ENCODE assay signal across 20 cellular contexts in the genomic region with DNA sequence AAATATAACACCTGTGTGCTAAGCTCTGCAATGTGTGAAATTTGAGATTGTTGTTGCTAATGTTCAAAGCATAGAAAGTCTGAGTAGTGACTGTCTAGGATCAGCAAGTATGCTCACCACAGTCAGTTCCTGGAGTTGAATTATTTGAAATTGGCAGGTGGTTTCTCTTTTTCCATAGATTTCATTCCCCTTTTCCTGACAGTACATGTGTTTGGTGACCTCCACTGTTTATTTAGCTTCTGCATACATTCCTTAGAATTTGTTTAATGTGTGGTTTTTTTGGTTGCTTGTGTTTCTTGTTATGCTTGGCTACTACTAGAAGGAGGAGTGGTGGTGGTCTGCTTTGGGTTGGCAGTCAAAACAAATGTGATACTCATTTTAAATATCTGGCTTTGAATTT. TPM values are rescaled to one million over a fixed set of nuclear protein-coding genes. Genes with fewer than 3 reads are reported as not detected.
DNase-seq lines count a peak whose midpoint lies in the region; ATAC-seq and TF ChIP-seq lines count a peak whose summit lies in the region.
"Had no signal": no experiment of that assay in that cellular context is flagged by ENCODE, and none has a peak within 500 bp of the region (broad histone marks: within the 10 kb centered on the region; RNA-seq: fewer than 3 reads in every experiment).

No MANE protein-coding gene starts in this region.

- H3K4me2 ChIP-seq in fibroblast of lung (ENCODE audit: extremely low read depth, insufficient read depth, low read length): no peak overlapping the region

- H3K79me2 ChIP-seq in fibroblast of lung (ENCODE audit: control insufficient read depth, insufficient read depth, low read length): no peaks in the 10 kb centered on the region

- TF ChIP-seq CTCF in HFF-Myc (IDR thresholded peaks at IDR 0.05; ENCODE audit: low read depth, low read length, missing control alignments) (no peak), astrocyte of the cerebellum (IDR thresholded peaks at IDR 0.05; ENCODE audit: low read depth, low read length, missing control alignments) (no peak), fibroblast of lung (conservative IDR thresholded peaks at IDR 0.05 in 1 of 2, IDR thresholded peaks at IDR 0.05 in 1 of 2; ENCODE audit: low read depth in 1 of 2, low read length in 2 of 2) (no peak), endothelial cell (IDR thresholded peaks at IDR 0.05; ENCODE audit: unreplicated experiment) (no peak)

- no peak overlapping the region for H3K4me3 Mint-ChIP-seq in activated T-cell treated with anti-CD3 and anti-CD28 coated beads, Interleukin-2, amount 50 U/mL, for 4 hours
- H3K4me3 Mint-ChIP-seq in natural killer cell treated with Interleukin-12 subunit alpha and Interleukin-12 subunit beta and Interleukin-15 and Interleukin-18, amount 100 ng/mL, for 72 hours: no peak overlapping the region
- no peak overlapping the region for H3K4me3 Mint-ChIP-seq in endothelial cell (ENCODE audit: unreplicated experiment)

- H3K27ac ChIP-seq in fibroblast of lung (ENCODE audit: insufficient read depth, low read length): no peak overlapping the region
- H3K27ac ChIP-seq: 22Rv1, GM23248, SJSA1 had no signal

- DNase-seq in DMS53 (lab: John Stamatoyannopoulos, UW) (peak; percentile 20), DMS53 treated with DMSO at 0.1 percent for 48 hours (lab: John Stamatoyannopoulos, UW; ENCODE audit: unreplicated experiment) (no peak), HFF-Myc (ENCODE audit: extremely low read depth, low read depth) (peak; percentile 9), astrocyte of the cerebellum (ENCODE audit: low read depth) (peak; percentile 75), fibroblast of lung (ENCODE audit: low read depth in 2 of 2) (peak; percentile 25 to 67), endothelial cell (ENCODE audit: low spot score) (no peak)
- no peak for DNase-seq in activated T-cell treated with anti-CD3 and anti-CD28 coated beads, Interleukin-2, amount 50 U/mL, for 4 hours
- no peak for DNase-seq in natural killer cell treated with Interleukin-12 subunit alpha and Interleukin-12 subunit beta and Interleukin-15 and Interleukin-18, amount 100 ng/mL, for 72 hours (ENCODE audit: low spot score)
- DNase-seq: DMS 273 treated with DMSO at 0.1 percent for 48 hours, GF-D8, GM23248, HCEC 1CT, KBM-7, MV-4-11, NCI-H1930, NCI-H2227 treated with DMSO at 0.1 percent for 48 hours, NCI-H510A treated with DMSO at 0.1 percent for 48 hours had no signal

- no peaks in the 10 kb centered on the region for H3K27me3 ChIP-seq in fibroblast of lung (ENCODE audit: control insufficient read depth, insufficient read depth, low read length)
- H3K27me3 ChIP-seq: SJSA1 had no signal

- H4K20me1 ChIP-seq in fibroblast of lung (ENCODE audit: control insufficient read depth, extremely low read depth, insufficient read depth, low read length): no peaks in the 10 kb centered on the region

- H3K4me1 Mint-ChIP-seq in activated T-cell treated with anti-CD3 and anti-CD28 coated beads, Interleukin-2, amount 50 U/mL, for 4 hours (ENCODE audit: low read depth): no peaks in the 10 kb centered on the region
- no peaks in the 10 kb centered on the region for H3K4me1 Mint-ChIP-seq in natural killer cell treated with Interleukin-12 subunit alpha and Interleukin-12 subunit beta and Interleukin-15 and Interleukin-18, amount 100 ng/mL, for 72 hours (ENCODE audit: low read depth in 2 of 2)
- H3K4me1 Mint-ChIP-seq in endothelial cell (ENCODE audit: unreplicated experiment): peaks cover 4% of the 10 kb centered on the region

- no peak overlapping the region for H3K4me3 ChIP-seq in HFF-Myc (replicated peaks; ENCODE audit: low read depth, low read length)
- H3K4me3 ChIP-seq in astrocyte of the cerebellum (ENCODE audit: low read depth, low read length): no peak overlapping the region
- H3K4me3 ChIP-seq in fibroblast of lung (replicated peaks in 1 of 4; ENCODE audit: control extremely low read depth in 1 of 4, insufficient read depth in 1 of 4, low read depth in 3 of 4, low read length in 4 of 4): no peak overlapping the region
- H3K4me3 ChIP-seq: GM12878, GM23248, SJSA1 had no signal

- H3K27ac Mint-ChIP-seq in natural killer cell treated with Interleukin-12 subunit alpha and Interleukin-12 subunit beta and Interleukin-15 and Interleukin-18, amount 100 ng/mL, for 72 hours: no peak overlapping the region
- H3K27ac Mint-ChIP-seq in endothelial cell (ENCODE audit: unreplicated experiment): no peak overlapping the region

- no peaks in the 10 kb centered on the region for H3K36me3 ChIP-seq in fibroblast of lung (ENCODE audit: control insufficient read depth, insufficient read depth, low read length)
- H3K36me3 ChIP-seq: SJSA1 had no signal

- H3K4me1 ChIP-seq in fibroblast of lung (ENCODE audit: control insufficient read depth, extremely low read depth, insufficient read depth, low read length): no peaks in the 10 kb centered on the region
- H3K4me1 ChIP-seq: SJSA1 had no signal

- no peaks in the 10 kb centered on the region for H3K9me3 Mint-ChIP-seq in activated T-cell treated with anti-CD3 and anti-CD28 coated beads, Interleukin-2, amount 50 U/mL, for 4 hours
- peaks cover 11% of the 10 kb centered on the region for H3K9me3 Mint-ChIP-seq in natural killer cell treated with Interleukin-12 subunit alpha and Interleukin-12 subunit beta and Interleukin-15 and Interleukin-18, amount 100 ng/mL, for 72 hours
- H3K9me3 Mint-ChIP-seq in endothelial cell (ENCODE audit: unreplicated experiment): no peaks in the 10 kb centered on the region

- in situ Hi-C loops in astrocyte of the cerebellum (cut with HindIII; ENCODE audit: low sequenced_read_pairs): no loop called here

- H3K27me3 Mint-ChIP-seq in activated T-cell treated with anti-CD3 and anti-CD28 coated beads, Interleukin-2, amount 50 U/mL, for 4 hours (ENCODE audit: low read depth): no peaks in the 10 kb centered on the region
- H3K27me3 Mint-ChIP-seq in natural killer cell treated with Interleukin-12 subunit alpha and Interleukin-12 subunit beta and Interleukin-15 and Interleukin-18, amount 100 ng/mL, for 72 hours: no peaks in the 10 kb centered on the region
- no peaks in the 10 kb centered on the region for H3K27me3 Mint-ChIP-seq in endothelial cell (ENCODE audit: unreplicated experiment)

- no peaks in the 10 kb centered on the region for H3K9me3 ChIP-seq in fibroblast of lung (ENCODE audit: control insufficient read depth, insufficient read depth, low read depth, low read length)
- H3K9me3 ChIP-seq: SJSA1 had no signal

- H3K9ac ChIP-seq in fibroblast of lung (ENCODE audit: insufficient read depth, low read length): no peak overlapping the region
- H3K9ac ChIP-seq: GM23248 had no signal

- H2AFZ ChIP-seq in fibroblast of lung (ENCODE audit: low read length): no peak overlapping the region
- H2AFZ ChIP-seq: GM23248 had no signal

- H3K36me3 Mint-ChIP-seq in activated T-cell treated with anti-CD3 and anti-CD28 coated beads, Interleukin-2, amount 50 U/mL, for 4 hours (ENCODE audit: insufficient read depth): no peaks in the 10 kb centered on the region
- H3K36me3 Mint-ChIP-seq in natural killer cell treated with Interleukin-12 subunit alpha and Interleukin-12 subunit beta and Interleukin-15 and Interleukin-18, amount 100 ng/mL, for 72 hours: no peaks in the 10 kb centered on the region
- no peaks in the 10 kb centered on the region for H3K36me3 Mint-ChIP-seq in endothelial cell (ENCODE audit: low read depth, unreplicated experiment)

- ATAC-seq in activated T-cell treated with anti-CD3 and anti-CD28 coated beads, Interleukin-2, amount 50 U/mL, for 4 hours: no peak
- ATAC-seq in natural killer cell treated with Interleukin-12 subunit alpha and Interleukin-12 subunit beta and Interleukin-15 and Interleukin-18, amount 100 ng/mL, for 72 hours: no peak
- ATAC-seq: GM12878 had no signal

RNA-seq across cellular contexts. Expression of gene FOXP2, which starts 52.3 kb away (rescaled TPM):
- total RNA-seq in fibroblast of lung (4.9 and 8.4 TPM in 2 replicates), endothelial cell (ENCODE audit: unreplicated experiment) (9.1 TPM)
- polyA plus RNA-seq in fibroblast of lung: 2.8 and 5.4 TPM in 2 replicates
- 1.2 and 2.7 TPM in 2 replicates for polyA plus RNA-seq in fibroblast of lung (2012)
- 1.3 and 4.4 TPM in 2 replicates for polyA minus RNA-seq in fibroblast of lung (ENCODE audit: low replicate concordance)
- total RNA-seq in activated T-cell treated with anti-CD3 and anti-CD28 coated beads, Interleukin-2, amount 50 U/mL, for 4 hours: not detected
- total RNA-seq in natural killer cell treated with Interleukin-12 subunit alpha and Interleukin-12 subunit beta and Interleukin-15 and Interleukin-18, amount 100 ng/mL, for 72 hours: not detected
- total RNA-seq: SJSA1 had no signal

Comparison
In these comparisons a context has a peak if more than half of its experiments do, and no peak if none do; other contexts are left out.
1. DNase-seq: peak in DMS53 (single experiment), HFF-Myc (single experiment), astrocyte of the cerebellum (single experiment) and fibroblast of lung (2 of 2); none in DMS53 treated with DMSO at 0.1 percent for 48 hours (single experiment), activated T-cell treated with anti-CD3 and anti-CD28 coated beads, Interleukin-2, amount 50 U/mL, for 4 hours (single experiment), natural killer cell treated with Interleukin-12 subunit alpha and Interleukin-12 subunit beta and Interleukin-15 and Interleukin-18, amount 100 ng/mL, for 72 hours (single experiment) and endothelial cell (single experiment).